33 cellular contexts compared by ENCODE assay signal in the genomic region with DNA sequence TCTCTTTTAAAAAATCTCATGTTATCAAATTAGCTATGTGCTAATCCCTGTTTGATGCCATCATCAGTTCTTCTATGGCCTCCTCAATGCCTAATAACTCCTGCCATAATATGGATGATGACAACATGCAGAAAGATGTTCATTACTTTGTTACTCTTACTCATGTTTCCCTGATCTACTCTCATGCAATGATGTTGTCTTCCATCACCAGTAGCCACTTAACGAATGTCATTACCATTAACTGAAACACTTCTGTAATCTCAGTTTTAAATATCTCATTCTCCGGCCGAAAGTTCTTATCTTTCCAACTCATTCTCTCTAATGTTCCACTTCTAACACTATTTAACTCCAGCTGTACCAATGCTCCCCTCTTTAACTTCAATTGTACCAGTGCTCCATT.
DNase-seq lines count a peak whose midpoint lies in the region; ATAC-seq and TF ChIP-seq lines count a peak whose summit lies in the region.
"Had no signal": no experiment of that assay in that cellular context is flagged by ENCODE, and none has a peak within 500 bp of the region (broad histone marks: within the 10 kb centered on the region; RNA-seq: fewer than 3 reads in every experiment).

No MANE protein-coding gene starts in this region.

- H3K27ac ChIP-seq in left ventricle myocardium inferior (replicated peaks): no peak overlapping the region
- no peak overlapping the region for H3K27ac ChIP-seq in heart left ventricle
- no peak overlapping the region for H3K27ac ChIP-seq in right atrium auricular region
- H3K27ac ChIP-seq: 22Rv1; A549; BLaER1; BLaER1 treated with 17β-estradiol and CSF1 and Interleukin-3, amounts not matched to agents 10 nM and 100 nM; C4-2B had no signal

- ATAC-seq in Right ventricle myocardium inferior (peak; percentile 42), Right ventricle myocardium superior (ENCODE audit: poor library complexity) (peak; percentile 75), left cardiac atrium (peak; percentile 59 to 65), heart left ventricle (no peak), left ventricle myocardium superior (peak; percentile 26)
- ATAC-seq: A549; CD8-positive, alpha-beta T cell had no signal

- H3K4me1 ChIP-seq in left ventricle myocardium inferior: no peaks in the 10 kb centered on the region
- H3K4me1 ChIP-seq in heart left ventricle: no peaks in the 10 kb centered on the region
- no peaks in the 10 kb centered on the region for H3K4me1 ChIP-seq in right atrium auricular region
- H3K4me1 ChIP-seq: A549; BE2C; BLaER1; BLaER1 treated with 17β-estradiol and CSF1 and Interleukin-3, amounts not matched to agents 10 nM and 100 nM; Caco-2 had no signal

- no peak for TF ChIP-seq POLR2A in heart left ventricle (IDR thresholded peaks at IDR 0.05)

- DNase-seq in Right ventricle myocardium inferior (ENCODE audit: missing footprints): no peak
- no peak for DNase-seq in cardiac septum (ENCODE audit: low spot score)
- DNase-seq in Right ventricle myocardium superior: no peak
- DNase-seq in left ventricle myocardium inferior: no peak
- DNase-seq in left cardiac atrium: no peak
- DNase-seq in heart left ventricle: no peak
- no peak for DNase-seq in left ventricle myocardium superior
- no peak for DNase-seq in right atrium auricular region (ENCODE audit: low spot score)
- DNase-seq: 8988T; ACHN; AML-193; BE2C; C1 segment of cervical spinal cord; Caco-2; Calu3; CD4-positive, alpha-beta memory T cell; CD4-positive, alpha-beta T cell; CD4-positive, CD25-positive, alpha-beta regulatory T cell; CD8-positive, alpha-beta memory T cell; CD8-positive, alpha-beta T cell; COR-L47; DMS 273 treated with DMSO at 0.1 percent for 48 hours; DMS153; DMS53; DMS79; DMS79 treated with DMSO at 0.1 percent for 48 hours; DND-41; EL had no signal

- WGBS in heart left ventricle, 4 donors: 16 to 31% (median 22%) methylated on average over 3 of the region's 3 CpGs

- H3K4me3 ChIP-seq in left ventricle myocardium inferior: no peak overlapping the region
- H3K4me3 ChIP-seq in heart left ventricle: no peak overlapping the region
- no peak overlapping the region for H3K4me3 ChIP-seq in right atrium auricular region
- H3K4me3 ChIP-seq: A549; BLaER1; BLaER1 treated with 17β-estradiol and CSF1 and Interleukin-3, amounts not matched to agents 10 nM and 100 nM had no signal

- H3K9me3 ChIP-seq in left ventricle myocardium inferior (replicated peaks): no peaks in the 10 kb centered on the region
- no peaks in the 10 kb centered on the region for H3K9me3 ChIP-seq in heart left ventricle
- H3K9me3 ChIP-seq in right atrium auricular region: no peaks in the 10 kb centered on the region
- H3K9me3 ChIP-seq: A549, BE2C, BLaER1, Caco-2 had no signal

- no peaks in the 10 kb centered on the region for H3K27me3 ChIP-seq in left ventricle myocardium inferior (ENCODE audit: low read depth)
- H3K27me3 ChIP-seq in heart left ventricle: no peaks in the 10 kb centered on the region
- no peaks in the 10 kb centered on the region for H3K27me3 ChIP-seq in right atrium auricular region
- H3K27me3 ChIP-seq: BE2C; BLaER1; BLaER1 treated with 17β-estradiol and CSF1 and Interleukin-3, amounts not matched to agents 10 nM and 100 nM had no signal

- intact Hi-C loops in Right ventricle myocardium inferior (cut with DNase I) (no loop called here), cardiac septum (cut with DNase I) (no loop called here), Right ventricle myocardium superior (cut with DNase I) (no loop called here), left ventricle myocardium inferior (cut with micrococcal nuclease) (no loop called here), left cardiac atrium (cut with DNase I) (no loop called here), heart left ventricle (cut with DNase I) (no loop called here), left ventricle myocardium superior (cut with micrococcal nuclease) (no loop called here)

- TF ChIP-seq CTCF in left ventricle myocardium inferior (IDR thresholded peaks at IDR 0.05; ENCODE audit: borderline replicate concordance) (no peak), heart left ventricle (IDR thresholded peaks at IDR 0.05) (no peak), right atrium auricular region (IDR thresholded peaks at IDR 0.05) (no peak)

- H3K36me3 ChIP-seq in left ventricle myocardium inferior: no peaks in the 10 kb centered on the region
- H3K36me3 ChIP-seq in heart left ventricle: no peaks in the 10 kb centered on the region
- no peaks in the 10 kb centered on the region for H3K36me3 ChIP-seq in right atrium auricular region
- H3K36me3 ChIP-seq: BE2C; BLaER1; BLaER1 treated with 17β-estradiol and CSF1 and Interleukin-3, amounts not matched to agents 10 nM and 100 nM had no signal

Comparison
In these comparisons a context has a peak if more than half of its experiments do, and no peak if none do; other contexts are left out.
1. ATAC-seq: peak in Right ventricle myocardium inferior (single experiment), Right ventricle myocardium superior (single experiment), left cardiac atrium (2 of 2) and left ventricle myocardium superior (single experiment); none in heart left ventricle (0 of 4).